Comparison of ENCODE assay signal across 9 cellular contexts in the genomic region with DNA sequence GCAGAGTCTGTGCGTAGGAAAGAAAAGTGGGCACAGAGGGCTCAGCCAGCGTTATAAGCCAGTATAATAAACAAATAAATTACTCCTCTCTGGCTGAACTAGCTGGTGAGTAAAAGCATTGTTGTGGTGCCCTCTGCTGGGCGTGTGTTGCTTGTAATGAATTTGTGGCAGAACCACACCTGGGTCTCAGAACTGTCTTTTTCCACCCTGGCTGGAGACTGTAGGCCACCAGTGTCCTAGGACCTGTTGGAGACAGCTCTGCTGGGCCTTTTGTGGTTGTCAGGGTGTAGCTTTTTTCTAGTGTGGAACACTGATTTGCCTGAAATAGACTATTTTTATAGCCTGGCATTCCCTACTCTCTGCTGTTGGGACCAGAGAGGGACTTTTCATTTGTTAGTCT.
DNase-seq lines count a peak whose midpoint lies in the region; ATAC-seq and TF ChIP-seq lines count a peak whose summit lies in the region.
"Had no signal": no experiment of that assay in that cellular context is flagged by ENCODE, and none has a peak within 500 bp of the region (broad histone marks: within the 10 kb centered on the region; RNA-seq: fewer than 3 reads in every experiment).

No MANE protein-coding gene starts in this region.

- H3K27me3 Mint-ChIP-seq in natural killer cell (ENCODE audit: low read depth in 2 of 2): no peaks in the 10 kb centered on the region
- no peaks in the 10 kb centered on the region for H3K27me3 Mint-ChIP-seq in natural killer cell treated with Interleukin-12 subunit alpha and Interleukin-12 subunit beta and Interleukin-15 and Interleukin-18, amount 100 ng/mL, for 72 hours

- H3K4me1 Mint-ChIP-seq in natural killer cell: peaks cover 0 to 5% of the 10 kb centered on the region in 2 donors
- H3K4me1 Mint-ChIP-seq in natural killer cell treated with Interleukin-12 subunit alpha and Interleukin-12 subunit beta and Interleukin-15 and Interleukin-18, amount 100 ng/mL, for 72 hours (ENCODE audit: low read depth in 2 of 2): no peaks in the 10 kb centered on the region

- H4K8ac ChIP-seq in IMR-90 (ENCODE audit: low read depth in 2 of 2, low read length in 2 of 2): no peak overlapping the region

- H2AK5ac ChIP-seq in IMR-90 (ENCODE audit: low read depth, low read length): no peak overlapping the region

- no peak overlapping the region for H3K9ac ChIP-seq in IMR-90 (ENCODE audit: low read depth, low read length)

- H4K5ac ChIP-seq in IMR-90 (ENCODE audit: low read depth, low read length): no peak overlapping the region

- H3K4ac ChIP-seq in IMR-90 (ENCODE audit: low read depth, low read length): no peak overlapping the region

- no peak overlapping the region for H3K27ac ChIP-seq in IMR-90 (ENCODE audit: insufficient read depth, low read length)
- H3K27ac ChIP-seq in RWPE1: no peak overlapping the region
- H3K27ac ChIP-seq in vagina: no peak overlapping the region
- H3K27ac ChIP-seq: neutrophil had no signal

- H2BK20ac ChIP-seq in IMR-90 (ENCODE audit: low read depth, low read length): no peak overlapping the region

- H3K9me3 ChIP-seq in IMR-90 (ENCODE audit: control insufficient read depth, insufficient read depth, low read length) (no peaks in the 10 kb centered on the region), vagina (no peaks in the 10 kb centered on the region)
- H3K9me3 ChIP-seq: neutrophil had no signal

- H3K27me3 ChIP-seq in IMR-90 (ENCODE audit: control insufficient read depth, insufficient read depth, low read length) (no peaks in the 10 kb centered on the region), vagina (no peaks in the 10 kb centered on the region)
- H3K27me3 ChIP-seq: neutrophil had no signal

- peak; percentile 31 for DNase-seq in natural killer cell
- no peak for DNase-seq in natural killer cell treated with Interleukin-12 subunit alpha and Interleukin-12 subunit beta and Interleukin-15 and Interleukin-18, amount 100 ng/mL, for 72 hours (ENCODE audit: low spot score)
- peak; percentile 62 for DNase-seq in IMR-90
- peak; percentile 41 for DNase-seq in RWPE1 (ENCODE audit: low spot score)
- DNase-seq in activated naive CD4-positive, alpha-beta T cell treated with Interleukin-2 at 50 U/mL for 16 hours: peak; percentile 59
- DNase-seq in globus pallidus (ENCODE audit: low spot score): peak; percentile 78
- DNase-seq in pons (ENCODE audit: low spot score): peak; percentile 90
- peak in 1 of 2 donors; percentile 80 for DNase-seq in vagina (ENCODE audit: extremely low spot score in 2 of 2)

- H2BK15ac ChIP-seq in IMR-90 (ENCODE audit: low read depth, low read length): no peak overlapping the region

- no peak for TF ChIP-seq POLR2A in IMR-90 (IDR thresholded peaks at IDR 0.05; ENCODE audit: low read depth, low read length)
- TF ChIP-seq POLR2A in vagina (IDR thresholded peaks at IDR 0.05): no peak

- H3K4me1 ChIP-seq in IMR-90 (ENCODE audit: control insufficient read depth, insufficient read depth, low read length) (no peaks in the 10 kb centered on the region), vagina (no peaks in the 10 kb centered on the region)

- H3K36me3 Mint-ChIP-seq in natural killer cell: no peaks in the 10 kb centered on the region
- no peaks in the 10 kb centered on the region for H3K36me3 Mint-ChIP-seq in natural killer cell treated with Interleukin-12 subunit alpha and Interleukin-12 subunit beta and Interleukin-15 and Interleukin-18, amount 100 ng/mL, for 72 hours

- no peak overlapping the region for H3K18ac ChIP-seq in IMR-90 (ENCODE audit: low read depth, low read length)

- WGBS in IMR-90 (ENCODE audit: extremely low coverage in 2 of 2, insufficient read length in 1 of 2), 2 experiments: no CpG with 5 or more reads among the region's 3 CpGs

- no peak overlapping the region for H2AK9ac ChIP-seq in IMR-90 (replicated peaks; ENCODE audit: low read depth, low read length, poor library complexity)

- H3K56ac ChIP-seq in IMR-90 (ENCODE audit: extremely low read depth, insufficient read depth, low read length): no peak overlapping the region

- no peaks in the 10 kb centered on the region for H3K9me1 ChIP-seq in IMR-90 (ENCODE audit: insufficient read depth, low read length)

- H3K14ac ChIP-seq in IMR-90 (replicated peaks; ENCODE audit: low read depth, low read length): no peak overlapping the region

- no peak overlapping the region for H3K4me3 Mint-ChIP-seq in natural killer cell
- H3K4me3 Mint-ChIP-seq in natural killer cell treated with Interleukin-12 subunit alpha and Interleukin-12 subunit beta and Interleukin-15 and Interleukin-18, amount 100 ng/mL, for 72 hours: no peak overlapping the region

- H3K79me1 ChIP-seq in IMR-90 (ENCODE audit: low read depth in 1 of 2, low read length in 2 of 2): no peaks in the 10 kb centered on the region

- intact Hi-C loops in natural killer cell (cut with micrococcal nuclease) (loop anchor here (2.0 kb wide), 2 partner anchors 472 to 730 kb away; no protein-coding TSS in a partner anchor), IMR-90 (cut with micrococcal nuclease) (loop anchor here (1.0 to 2.0 kb wide), 4 partner anchors 472 to 763 kb away; no protein-coding TSS in a partner anchor), vagina (cut with DNase I) (loop anchor here (5.0 kb wide), 1 partner anchor 472 kb away; no protein-coding TSS in a partner anchor)

- peak; percentile 81 for TF ChIP-seq RAD21 in IMR-90 (IDR thresholded peaks at IDR 0.05; ENCODE audit: low read length)

- TF ChIP-seq CTCF in natural killer cell (IDR thresholded peaks at IDR 0.05) (peak; percentile 65), IMR-90 (conservative IDR thresholded peaks at IDR 0.05; ENCODE audit: low read depth, low read length) (peak; percentile 76), RWPE1 (conservative IDR thresholded peaks at IDR 0.05; ENCODE audit: low read depth) (peak; percentile 72), vagina (IDR thresholded peaks at IDR 0.05) (peak; percentile 31 to 73 (median 44))

- no peak overlapping the region for H4K91ac ChIP-seq in IMR-90 (ENCODE audit: insufficient read depth, low read depth, low read length)

- H3K36me3 ChIP-seq in IMR-90 (ENCODE audit: control insufficient read depth, insufficient read depth, low read length) (no peaks in the 10 kb centered on the region), vagina (no peaks in the 10 kb centered on the region)
- H3K36me3 ChIP-seq: neutrophil had no signal

- CTCF ChIA-PET in IMR-90 (lab: Yijun Ruan, JAX): interaction anchor here (0.6 to 3.0 kb wide), 8 partner anchors 8 to 726 kb away, joined by 3 to 17 read pairs (median 4); no protein-coding TSS in a partner anchor
- CTCF ChIA-PET in RWPE1 (lab: Yijun Ruan, JAX): interaction anchor here (0.6 to 1.6 kb wide), 9 partner anchors 9 to 638 kb away, joined by 3 to 6 read pairs (median 4); no protein-coding TSS in a partner anchor

- H3K9me3 Mint-ChIP-seq in natural killer cell: no peaks in the 10 kb centered on the region
- H3K9me3 Mint-ChIP-seq in natural killer cell treated with Interleukin-12 subunit alpha and Interleukin-12 subunit beta and Interleukin-15 and Interleukin-18, amount 100 ng/mL, for 72 hours: no peaks in the 10 kb centered on the region

- in situ Hi-C loops in IMR-90 (cut with MboI; ENCODE audit: low sequenced_read_pairs): loop anchor here (5.0 kb wide), 1 partner anchor 632 kb away; no protein-coding TSS in a partner anchor

- no peaks in the 10 kb centered on the region for H4K20me1 ChIP-seq in IMR-90 (ENCODE audit: insufficient read depth, low read length)

- no peak overlapping the region for H2BK120ac ChIP-seq in IMR-90 (ENCODE audit: low read depth, low read length)

- no peak overlapping the region for H2BK5ac ChIP-seq in IMR-90 (ENCODE audit: low read depth, low read length, poor library complexity, severe bottlenecking)

- H2AFZ ChIP-seq in IMR-90 (replicated peaks; ENCODE audit: low read length, poor library complexity): peak overlapping the region; percentile 49

- POLR2A ChIA-PET in IMR-90 (lab: Charles Lee; ENCODE audit: unreplicated experiment): interaction anchor here (0.6 kb wide), 1 partner anchor 619 kb away, joined by 5 read pairs; no protein-coding TSS in a partner anchor
- POLR2A ChIA-PET in RWPE1 (lab: Yijun Ruan, JAX; ENCODE audit: low non-redundant PET): no interaction called here

- H3K27ac Mint-ChIP-seq in natural killer cell: no peak overlapping the region
- H3K27ac Mint-ChIP-seq in natural killer cell treated with Interleukin-12 subunit alpha and Interleukin-12 subunit beta and Interleukin-15 and Interleukin-18, amount 100 ng/mL, for 72 hours: no peak overlapping the region

- no peak overlapping the region for H3K23ac ChIP-seq in IMR-90 (ENCODE audit: low read depth, low read length)

- peak in 1 of 3 donors; percentile 64 for ATAC-seq in natural killer cell
- no peak for ATAC-seq in natural killer cell treated with Interleukin-12 subunit alpha and Interleukin-12 subunit beta and Interleukin-15 and Interleukin-18, amount 100 ng/mL, for 72 hours
- ATAC-seq in IMR-90 (ENCODE audit: low read depth): peak; percentile 92

- H3K4me2 ChIP-seq in IMR-90 (ENCODE audit: low read depth, low read length): no peak overlapping the region

- no TSS peak for BruUV-seq in IMR-90 (replicated peaks; lab: Mats Ljungman, UMichigan)

- dilution Hi-C loops in IMR-90 (cut with HindIII; ENCODE audit: low sequenced_read_pairs, unreplicated experiment): no loop called here

- H3K4me3 ChIP-seq in IMR-90 (ENCODE audit: insufficient read depth, low read depth, low read length): no peak overlapping the region
- no peak overlapping the region for H3K4me3 ChIP-seq in vagina

TF ChIP-seq in IMR-90, 13 proteins besides CTCF, POLR2A, EP300 and RAD21:
- TF ChIP-seq BHLHE40 (IDR thresholded peaks at IDR 0.05; ENCODE audit: low read depth, low read length) (no peak), SMC3 (IDR thresholded peaks at IDR 0.05; ENCODE audit: low read depth, low read length) (peak; percentile 73)
